1 cellular context compared by ENCODE assay signal in the genomic region with DNA sequence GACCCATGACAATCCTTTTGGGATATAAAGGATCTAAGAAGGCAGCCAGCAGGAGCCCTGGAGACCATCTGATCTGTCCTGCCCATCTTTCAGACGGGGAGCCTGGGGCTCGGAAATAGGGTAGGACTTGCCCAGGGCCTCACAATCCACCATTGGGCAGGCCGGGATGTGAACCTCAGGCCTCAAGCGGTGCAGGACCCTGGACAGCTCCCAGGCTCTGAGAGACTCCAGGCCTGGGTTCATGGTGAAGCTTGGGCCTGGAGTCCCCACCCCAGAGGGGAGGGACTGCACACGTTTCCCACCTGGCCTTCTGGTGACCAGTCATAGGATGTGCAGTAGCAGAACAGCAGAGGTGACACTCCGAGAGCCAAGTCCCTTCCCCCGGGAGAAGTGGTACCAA.
TF ChIP-seq lines count a peak whose summit lies in the region.

No MANE protein-coding gene starts in this region.

TF ChIP-seq in K562, 482 proteins besides CTCF, POLR2A, EP300 and RAD21 (continued from another document):
- TF ChIP-seq SOX6 (IDR thresholded peaks at IDR 0.05) = no peak
- TF ChIP-seq SMARCB1 (IDR thresholded peaks at IDR 0.05; ENCODE audit: insufficient read length, low read depth) = no peak
- no peak for TF ChIP-seq TEAD2 (tag; IDR thresholded peaks at IDR 0.05)
- 0 out of 4 replicates have a peak, but pooled peaks of 1 of the 2 experiments have one; percentile 42 for TF ChIP-seq SRF (CRISPR knock-in tag; IDR thresholded peaks at IDR 0.05)
- TF ChIP-seq, protein P1, sequence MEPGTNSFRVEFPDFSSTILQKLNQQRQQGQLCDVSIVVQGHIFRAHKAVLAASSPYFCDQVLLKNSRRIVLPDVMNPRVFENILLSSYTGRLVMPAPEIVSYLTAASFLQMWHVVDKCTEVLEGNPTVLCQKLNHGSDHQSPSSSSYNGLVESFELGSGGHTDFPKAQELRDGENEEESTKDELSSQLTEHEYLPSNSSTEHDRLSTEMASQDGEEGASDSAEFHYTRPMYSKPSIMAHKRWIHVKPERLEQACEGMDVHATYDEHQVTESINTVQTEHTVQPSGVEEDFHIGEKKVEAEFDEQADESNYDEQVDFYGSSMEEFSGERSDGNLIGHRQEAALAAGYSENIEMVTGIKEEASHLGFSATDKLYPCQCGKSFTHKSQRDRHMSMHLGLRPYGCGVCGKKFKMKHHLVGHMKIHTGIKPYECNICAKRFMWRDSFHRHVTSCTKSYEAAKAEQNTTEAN (CRISPR knock-in tag; IDR thresholded peaks at IDR 0.05) = no peak
- TF ChIP-seq MEF2D (tag; conservative IDR thresholded peaks at IDR 0.05; ENCODE audit: low read depth) = no peak
- no peak for TF ChIP-seq MXI1 (IDR thresholded peaks at IDR 0.05; ENCODE audit: low read depth, low read length)
- 0 out of 4 replicates have a peak, but pooled peaks of 1 of the 2 experiments have one; percentile 13 for TF ChIP-seq MAZ (CRISPR knock-in tag; conservative IDR thresholded peaks at IDR 0.05 in 1 of 2, IDR thresholded peaks at IDR 0.05 in 1 of 2)
- TF ChIP-seq, protein P2, sequence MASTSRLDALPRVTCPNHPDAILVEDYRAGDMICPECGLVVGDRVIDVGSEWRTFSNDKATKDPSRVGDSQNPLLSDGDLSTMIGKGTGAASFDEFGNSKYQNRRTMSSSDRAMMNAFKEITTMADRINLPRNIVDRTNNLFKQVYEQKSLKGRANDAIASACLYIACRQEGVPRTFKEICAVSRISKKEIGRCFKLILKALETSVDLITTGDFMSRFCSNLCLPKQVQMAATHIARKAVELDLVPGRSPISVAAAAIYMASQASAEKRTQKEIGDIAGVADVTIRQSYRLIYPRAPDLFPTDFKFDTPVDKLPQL (IDR thresholded peaks at IDR 0.05; ENCODE audit: extremely low read depth, insufficient read length) = no peak
- TF ChIP-seq NCOA1 (IDR thresholded peaks at IDR 0.05; ENCODE audit: low read depth) = 0 out of 2 replicates have a peak, but pooled peaks have one; percentile 35
- TF ChIP-seq, protein P3, sequence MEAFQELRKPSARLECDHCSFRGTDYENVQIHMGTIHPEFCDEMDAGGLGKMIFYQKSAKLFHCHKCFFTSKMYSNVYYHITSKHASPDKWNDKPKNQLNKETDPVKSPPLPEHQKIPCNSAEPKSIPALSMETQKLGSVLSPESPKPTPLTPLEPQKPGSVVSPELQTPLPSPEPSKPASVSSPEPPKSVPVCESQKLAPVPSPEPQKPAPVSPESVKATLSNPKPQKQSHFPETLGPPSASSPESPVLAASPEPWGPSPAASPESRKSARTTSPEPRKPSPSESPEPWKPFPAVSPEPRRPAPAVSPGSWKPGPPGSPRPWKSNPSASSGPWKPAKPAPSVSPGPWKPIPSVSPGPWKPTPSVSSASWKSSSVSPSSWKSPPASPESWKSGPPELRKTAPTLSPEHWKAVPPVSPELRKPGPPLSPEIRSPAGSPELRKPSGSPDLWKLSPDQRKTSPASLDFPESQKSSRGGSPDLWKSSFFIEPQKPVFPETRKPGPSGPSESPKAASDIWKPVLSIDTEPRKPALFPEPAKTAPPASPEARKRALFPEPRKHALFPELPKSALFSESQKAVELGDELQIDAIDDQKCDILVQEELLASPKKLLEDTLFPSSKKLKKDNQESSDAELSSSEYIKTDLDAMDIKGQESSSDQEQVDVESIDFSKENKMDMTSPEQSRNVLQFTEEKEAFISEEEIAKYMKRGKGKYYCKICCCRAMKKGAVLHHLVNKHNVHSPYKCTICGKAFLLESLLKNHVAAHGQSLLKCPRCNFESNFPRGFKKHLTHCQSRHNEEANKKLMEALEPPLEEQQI (IDR thresholded peaks at IDR 0.05) = 0 out of 2 replicates have a peak, but pooled peaks have one; percentile 22
- TF ChIP-seq, protein P4, sequence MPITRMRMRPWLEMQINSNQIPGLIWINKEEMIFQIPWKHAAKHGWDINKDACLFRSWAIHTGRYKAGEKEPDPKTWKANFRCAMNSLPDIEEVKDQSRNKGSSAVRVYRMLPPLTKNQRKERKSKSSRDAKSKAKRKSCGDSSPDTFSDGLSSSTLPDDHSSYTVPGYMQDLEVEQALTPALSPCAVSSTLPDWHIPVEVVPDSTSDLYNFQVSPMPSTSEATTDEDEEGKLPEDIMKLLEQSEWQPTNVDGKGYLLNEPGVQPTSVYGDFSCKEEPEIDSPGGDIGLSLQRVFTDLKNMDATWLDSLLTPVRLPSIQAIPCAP (CRISPR knock-in tag; IDR thresholded peaks at IDR 0.05; ENCODE audit: borderline replicate concordance) = no peak
- TF ChIP-seq TCF7 (IDR thresholded peaks at IDR 0.05; ENCODE audit: borderline replicate concordance) = no peak
